ENCODE assay signal across 1 cellular context in the genomic region with DNA sequence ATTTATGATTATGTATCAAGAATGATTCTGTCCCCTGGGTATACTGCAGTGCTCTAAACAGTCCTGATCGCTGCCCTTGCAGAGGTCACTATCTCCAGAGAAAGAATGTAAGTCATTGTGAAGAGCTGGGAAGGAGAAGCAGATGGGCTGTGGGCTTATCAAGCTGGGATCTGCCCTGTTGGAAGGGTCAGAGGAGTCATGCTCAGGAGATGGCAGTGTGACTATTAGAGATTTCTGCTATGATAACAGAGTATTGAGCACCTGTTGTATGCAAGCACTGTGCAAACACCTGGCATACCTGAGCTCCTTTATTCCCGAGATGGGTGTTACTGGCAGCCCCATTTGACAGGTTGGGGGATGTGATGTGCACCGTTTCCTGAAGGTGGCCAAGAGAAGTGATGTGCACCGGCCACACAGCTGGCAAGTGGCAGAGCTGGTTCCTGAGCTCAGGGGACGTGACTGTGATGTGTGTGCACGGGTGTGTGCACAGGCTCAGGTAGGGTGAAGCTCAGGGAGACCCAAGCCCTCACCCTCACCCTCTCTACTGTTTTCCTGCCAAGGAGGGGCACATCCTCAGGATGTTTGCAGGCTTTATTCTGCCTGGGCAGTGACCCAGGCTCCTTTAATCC.
TF ChIP-seq lines count a peak whose summit lies in the region.

No MANE protein-coding gene starts in this region.

TF ChIP-seq in HepG2, 621 proteins besides CTCF, POLR2A, EP300 and RAD21 (continued from another document):
- TF ChIP-seq, protein P1, sequence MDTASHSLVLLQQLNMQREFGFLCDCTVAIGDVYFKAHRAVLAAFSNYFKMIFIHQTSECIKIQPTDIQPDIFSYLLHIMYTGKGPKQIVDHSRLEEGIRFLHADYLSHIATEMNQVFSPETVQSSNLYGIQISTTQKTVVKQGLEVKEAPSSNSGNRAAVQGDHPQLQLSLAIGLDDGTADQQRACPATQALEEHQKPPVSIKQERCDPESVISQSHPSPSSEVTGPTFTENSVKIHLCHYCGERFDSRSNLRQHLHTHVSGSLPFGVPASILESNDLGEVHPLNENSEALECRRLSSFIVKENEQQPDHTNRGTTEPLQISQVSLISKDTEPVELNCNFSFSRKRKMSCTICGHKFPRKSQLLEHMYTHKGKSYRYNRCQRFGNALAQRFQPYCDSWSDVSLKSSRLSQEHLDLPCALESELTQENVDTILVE (CRISPR knock-in tag; IDR thresholded peaks at IDR 0.05) = no peak
- no peak for TF ChIP-seq ZNF549 (CRISPR knock-in tag; IDR thresholded peaks at IDR 0.05)
- TF ChIP-seq ZNF589 (CRISPR knock-in tag; conservative IDR thresholded peaks at IDR 0.05) = no peak
- TF ChIP-seq HNRNPH1 (optimal IDR thresholded peaks at IDR 0.05; ENCODE audit: low read depth, low read length) = no peak
- TF ChIP-seq TBP (CRISPR knock-in tag; IDR thresholded peaks at IDR 0.05) = no peak
